1 cellular context compared by ENCODE assay signal in genomic region chr16:81806696-81807095, GRCh38.
A peak's percentile ranks its signal among the peaks of the same experiment; 100 is the strongest.
TF ChIP-seq lines count a peak whose summit lies in the region.

No MANE protein-coding gene starts in this region.

TF ChIP-seq in K562, 482 proteins besides CTCF, POLR2A, EP300 and RAD21:
- TF ChIP-seq TFE3 (CRISPR knock-in tag; IDR thresholded peaks at IDR 0.05), result peak; percentile 88
- no peak for TF ChIP-seq U2AF2 (optimal IDR thresholded peaks at IDR 0.05; ENCODE audit: low read depth, low read length)
